In genomic region chr20:36856691-36857635, GRCh38 we compare ENCODE assay signal across 8 cellular contexts. TPM values are rescaled to one million over a fixed set of nuclear protein-coding genes. Genes with fewer than 3 reads are reported as not detected.
DNase-seq lines count a peak whose midpoint lies in the region; ATAC-seq and TF ChIP-seq lines count a peak whose summit lies in the region.

No MANE protein-coding gene starts in this region.

- peak overlapping the region; percentile 20; the same call in 1 of the 2 replicates for H3K4me2 ChIP-seq in PC-3 (ENCODE audit: low read length)

- peaks cover 29% of the 10 kb centered on the region for H3K27me3 Mint-ChIP-seq in CD4-positive, CD25-positive, alpha-beta regulatory T cell

- no peak for TF ChIP-seq POLR2A in breast epithelium (IDR thresholded peaks at IDR 0.05)

- H3K4me1 Mint-ChIP-seq in CD4-positive, CD25-positive, alpha-beta regulatory T cell = peaks cover 0 to 22% (median 15%) of the 10 kb centered on the region in 4 donors

- intact Hi-C loops in PC-3 (cut with micrococcal nuclease) (no loop called here), breast epithelium (cut with DNase I; ENCODE audit: low total_unique reads) (no loop called here)

- POLR2A ChIA-PET in PC-3 (lab: Charles Lee; ENCODE audit: unreplicated experiment) = interaction anchor here (0.5 to 1.0 kb wide), 2 partner anchors 21 to 396 kb away, joined by 3 to 5 read pairs; no protein-coding TSS in a partner anchor

- peak overlapping the region; percentile 1 to 49 (median 27) for H3K27ac Mint-ChIP-seq in CD4-positive, CD25-positive, alpha-beta regulatory T cell

- peaks cover 5% of the 10 kb centered on the region for H3K4me1 ChIP-seq in CD4-positive, CD25-positive, alpha-beta regulatory T cell (ENCODE audit: control insufficient read depth, insufficient read depth, low read length, poor library complexity, severe bottlenecking)
- H3K4me1 ChIP-seq in PC-3 (ENCODE audit: insufficient read depth, low read length) (peaks cover 34% of the 10 kb centered on the region), breast epithelium (peaks cover 21 to 26% of the 10 kb centered on the region in 2 donors), BE2C (no peaks in the 10 kb centered on the region; the same call in 1 of the 2 replicates)

- H3K4me3 Mint-ChIP-seq in CD4-positive, CD25-positive, alpha-beta regulatory T cell = peak overlapping the region in 2 of 4 donors; percentile 13 to 29

- no peaks in the 10 kb centered on the region for H3K9me3 Mint-ChIP-seq in CD4-positive, CD25-positive, alpha-beta regulatory T cell

- H3K36me3 ChIP-seq in CD4-positive, CD25-positive, alpha-beta regulatory T cell (ENCODE audit: control insufficient read depth, insufficient read depth, low read length) = no peaks in the 10 kb centered on the region
- H3K36me3 ChIP-seq in PC-3 (ENCODE audit: low read depth, low read length) (0 out of 2 replicates have a peak, but pooled peaks cover 3% of the 10 kb centered on the region), breast epithelium (no peaks in the 10 kb centered on the region), BE2C (peaks cover 16% of the 10 kb centered on the region)

- CTCF ChIA-PET in PC-3 (lab: Charles Lee) = interaction anchor here (0.5 kb wide), 1 partner anchor 156 kb away, joined by 3 read pairs; no protein-coding TSS in a partner anchor

- BruUV-seq in PC-3 (replicated peaks; lab: Mats Ljungman, UMichigan) = no TSS peak

- H4K20me1 ChIP-seq in PC-3 (ENCODE audit: low read length) = peaks cover 6% of the 10 kb centered on the region; the same call in 1 of the 2 replicates

- TF ChIP-seq CTCF in PC-3 (conservative IDR thresholded peaks at IDR 0.05; ENCODE audit: low read depth, low read length) (no peak), breast epithelium (IDR thresholded peaks at IDR 0.05) (no peak), BE2C (IDR thresholded peaks at IDR 0.05; ENCODE audit: low read depth, low read length) (no peak)

- H2AFZ ChIP-seq in PC-3 (ENCODE audit: low read length) = no peak overlapping the region

- H3K9me3 ChIP-seq in CD4-positive, CD25-positive, alpha-beta regulatory T cell (ENCODE audit: control insufficient read depth in 2 of 2, low read length in 2 of 2) = no peaks in the 10 kb centered on the region
- no peaks in the 10 kb centered on the region for H3K9me3 ChIP-seq in PC-3 (ENCODE audit: low read length)
- H3K9me3 ChIP-seq in breast epithelium = no peaks in the 10 kb centered on the region
- H3K9me3 ChIP-seq in BE2C = no peaks in the 10 kb centered on the region

- no peaks in the 10 kb centered on the region for H3K9me2 ChIP-seq in PC-3 (replicated peaks; ENCODE audit: low read length)

- DNase-seq in CD4-positive, CD25-positive, alpha-beta regulatory T cell = peak in 2 of 3 donors; percentile 51 to 80
- peak; percentile 32 for DNase-seq in PC-3
- DNase-seq in breast epithelium (ENCODE audit: low spot score in 2 of 2) = peak in 1 of 2 donors; percentile 64
- peak; percentile 58 for DNase-seq in mucosa of gallbladder (ENCODE audit: low spot score)
- DNase-seq in T1000 (lab: John Stamatoyannopoulos, UW) = no peak
- no peak for DNase-seq in DMS79 (lab: John Stamatoyannopoulos, UW)
- DNase-seq in BE2C = no peak

- H3K4me3 ChIP-seq in CD4-positive, CD25-positive, alpha-beta regulatory T cell (ENCODE audit: low read depth, low read length) = peak overlapping the region; percentile 14
- H3K4me3 ChIP-seq in PC-3 (ENCODE audit: low read length) = no peak overlapping the region
- peak overlapping the region in 1 of 3 donors; percentile 12 for H3K4me3 ChIP-seq in breast epithelium
- H3K4me3 ChIP-seq in BE2C (ENCODE audit: low read depth, low read length) = no peak overlapping the region

- H3K27me3 ChIP-seq in CD4-positive, CD25-positive, alpha-beta regulatory T cell (ENCODE audit: control insufficient read depth, insufficient read depth, low read length) = no peaks in the 10 kb centered on the region
- H3K27me3 ChIP-seq in PC-3 (ENCODE audit: low read length) (no peaks in the 10 kb centered on the region), breast epithelium (no peaks in the 10 kb centered on the region), BE2C (no peaks in the 10 kb centered on the region)

- peaks cover 95% of the 10 kb centered on the region for H3K79me2 ChIP-seq in PC-3 (ENCODE audit: low read length)

- peak; percentile 62 for ATAC-seq in CD4-positive, CD25-positive, alpha-beta regulatory T cell (ENCODE audit: low read depth in 2 of 2)
- ATAC-seq in PC-3 (peak; percentile 39), GM19035 (IDR thresholded peaks at IDR 0.05; ENCODE audit: unreplicated experiment) (no peak)

- no peaks in the 10 kb centered on the region for H3K36me3 Mint-ChIP-seq in CD4-positive, CD25-positive, alpha-beta regulatory T cell

- H3F3A ChIP-seq in PC-3 (ENCODE audit: low read length, unreplicated experiment) = no peaks in the 10 kb centered on the region

- no peak overlapping the region for H3K9ac ChIP-seq in PC-3 (ENCODE audit: low read length)

- H3K27ac ChIP-seq in CD4-positive, CD25-positive, alpha-beta regulatory T cell (ENCODE audit: insufficient read depth, low read length, poor library complexity, severe bottlenecking) = no peak overlapping the region
- H3K27ac ChIP-seq in PC-3 (ENCODE audit: low read length) = 0 out of 2 replicates have a peak overlapping the region, but pooled peaks have one; percentile 5
- H3K27ac ChIP-seq in breast epithelium = peak overlapping the region; percentile 83 to 85

RNA-seq across cellular contexts. Expression of gene TLDC2, which starts 19.0 kb away (rescaled TPM):
- not detected for total RNA-seq in CD4-positive, CD25-positive, alpha-beta regulatory T cell
- polyA plus RNA-seq in CD4-positive, CD25-positive, alpha-beta regulatory T cell = under 1 TPM; 0.32 to 0.57 (median 0.41) TPM
- total RNA-seq in PC-3 (2014; rRNA removed) (not detected in 2 replicates), breast epithelium (1 to 10 TPM in 1 of 3 donors, not detected in 2; 1.1 TPM), mucosa of gallbladder (9.7 TPM)
- not detected for polyA plus RNA-seq in BE2C (2012; ENCODE audit: insufficient read depth, insufficient read length, low read depth)

Comparison
In these comparisons a context has a peak if more than half of its experiments do, and no peak if none do; other contexts are left out.
1. DNase-seq: peak in CD4-positive, CD25-positive, alpha-beta regulatory T cell (2 of 3), PC-3 (single experiment) and mucosa of gallbladder (single experiment); none in T1000 (single experiment), DMS79 (single experiment) and BE2C (single experiment).